Comparison of ENCODE assay signal across 1 cellular context in genomic region chr16:75235721-75236193, GRCh38.
A peak's percentile ranks its signal among the peaks of the same experiment; 100 is the strongest.
TF ChIP-seq lines count a peak whose summit lies in the region.

No MANE protein-coding gene starts in this region.

TF ChIP-seq in endothelial cell of umbilical vein, 7 proteins besides CTCF, POLR2A, EP300 and RAD21:
- peak; percentile 8 for TF ChIP-seq POLR2AphosphoS5 (IDR thresholded peaks at IDR 0.05; ENCODE audit: insufficient read depth, low read depth, low read length)
- TF ChIP-seq JUN (IDR thresholded peaks at IDR 0.05; ENCODE audit: borderline replicate concordance, insufficient read depth, insufficient read length, low read depth) = no peak
